In the genomic region with DNA sequence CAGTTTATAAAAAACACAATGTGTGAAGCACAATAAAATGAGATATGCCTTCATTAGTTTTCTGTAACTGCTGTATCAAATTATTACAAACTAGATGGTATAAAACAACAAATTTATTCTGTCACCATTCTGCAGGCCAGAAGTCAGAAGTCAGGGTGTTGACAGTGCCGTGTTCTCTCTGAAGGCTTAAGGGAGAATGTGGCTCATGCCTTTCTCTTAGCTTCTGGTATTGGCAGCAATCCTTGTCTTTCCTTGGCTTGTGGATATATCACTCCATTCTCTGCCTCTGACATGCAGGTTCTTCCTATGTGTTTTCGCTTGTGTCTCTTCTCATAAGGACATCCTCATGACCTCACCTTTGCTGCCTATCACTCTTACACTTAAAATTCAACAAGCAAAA, we compare ENCODE assay signal across 15 cellular contexts. TPM values are rescaled to one million over a fixed set of nuclear protein-coding genes. Genes with fewer than 3 reads are reported as not detected.
A peak's percentile ranks its signal among the peaks of the same experiment; 100 is the strongest.
DNase-seq lines count a peak whose midpoint lies in the region; ATAC-seq and TF ChIP-seq lines count a peak whose summit lies in the region.
"Had no signal": no experiment of that assay in that cellular context is flagged by ENCODE, and none has a peak within 500 bp of the region (broad histone marks: within the 10 kb centered on the region; RNA-seq: fewer than 3 reads in every experiment).

No MANE protein-coding gene starts in this region.

- H3K27ac Mint-ChIP-seq in T-helper 17 cell: peak overlapping the region; percentile 98

- intact Hi-C loops in Right ventricle myocardium inferior (cut with DNase I): no loop called here

- DNase-seq in Right ventricle myocardium inferior (ENCODE audit: missing footprints) (no peak), right atrium auricular region (ENCODE audit: low spot score) (no peak), T-helper 17 cell (no peak), cardiac muscle cell (ENCODE audit: low read depth in 1 of 2, low spot score in 1 of 2) (peak in 1 of 2 donors; percentile 28), NCI-H2029 (lab: John Stamatoyannopoulos, UW) (no peak), GM13977 (ENCODE audit: low spot score) (no peak), foreskin melanocyte (no peak)
- DNase-seq in activated CD4-positive, CD25-positive, alpha-beta regulatory T cell (lab: John Stamatoyannopoulos, UW): no peak
- DNase-seq: activated gamma-delta T cell; cortex of kidney; DMS79 treated with DMSO at 0.1 percent for 48 hours; NCI-H187; SHP77 treated with DMSO at 0.1 percent for 48 hours; stimulated activated CD8-positive, alpha-beta memory T cell treated with anti-CD3 and anti-CD28 coated beads, Interleukin-4, amount 100 ng/mL, for 48 hours had no signal

- H3K4me3 ChIP-seq in right atrium auricular region (no peak overlapping the region), cardiac muscle cell (no peak overlapping the region)

- H3K4me1 Mint-ChIP-seq in T-helper 17 cell: peaks cover 55% of the 10 kb centered on the region

- TF ChIP-seq CTCF in right atrium auricular region (IDR thresholded peaks at IDR 0.05) (no peak), cardiac muscle cell (IDR thresholded peaks at IDR 0.05; ENCODE audit: low read depth, low read length) (no peak), GM13977 (IDR thresholded peaks at IDR 0.05; ENCODE audit: extremely low read depth, insufficient read depth, missing control alignments) (no peak)

- H3K27me3 ChIP-seq in right atrium auricular region: no peaks in the 10 kb centered on the region
- no peaks in the 10 kb centered on the region for H3K27me3 ChIP-seq in cardiac muscle cell

- H3K4me3 Mint-ChIP-seq in T-helper 17 cell: peak overlapping the region; percentile 75

- H3K4me1 ChIP-seq in right atrium auricular region: peaks cover 0 to 86% of the 10 kb centered on the region in 2 donors
- peaks cover 57% of the 10 kb centered on the region for H3K4me1 ChIP-seq in cardiac muscle cell (ENCODE audit: low read depth)

- in situ Hi-C loops in GM13977 (cut with MboI; ENCODE audit: low pct_unique_long_range_greater_than_20kb, low sequenced_read_pairs, unreplicated experiment): loop anchor here (25.0 kb wide), 1 partner anchor 520 kb away; no protein-coding TSS in a partner anchor

- H3K27me3 Mint-ChIP-seq in T-helper 17 cell: no peaks in the 10 kb centered on the region

- H3K27ac ChIP-seq in right atrium auricular region (peak overlapping the region in 1 of 2 donors; percentile 71), cardiac muscle cell (peak overlapping the region; percentile 76)
- H3K27ac ChIP-seq: VCaP had no signal

- peak; percentile 70 for ATAC-seq in Right ventricle myocardium inferior
- ATAC-seq in T-helper 17 cell: peak; percentile 3

- H3K36me3 Mint-ChIP-seq in T-helper 17 cell (ENCODE audit: low read depth): no peaks in the 10 kb centered on the region

- no peaks in the 10 kb centered on the region for H3K36me3 ChIP-seq in right atrium auricular region
- H3K36me3 ChIP-seq in cardiac muscle cell: no peaks in the 10 kb centered on the region

- H3K9me3 ChIP-seq in right atrium auricular region: no peaks in the 10 kb centered on the region
- H3K9me3 ChIP-seq in T-helper 17 cell (ENCODE audit: control insufficient read depth, low read length, poor library complexity, severe bottlenecking): no peaks in the 10 kb centered on the region
- H3K9me3 ChIP-seq in cardiac muscle cell (ENCODE audit: low read depth): no peaks in the 10 kb centered on the region

RNA-seq across cellular contexts. Expression of a gene that starts 10.1 kb away (rescaled TPM):
- total RNA-seq in Right ventricle myocardium inferior (188 TPM), right atrium auricular region (100 to 1,000 TPM; 168 to 228 TPM), T-helper 17 cell (10 to 100 TPM; 42.1 to 50.4 TPM), cardiac muscle cell (63.1 and 71.1 TPM in 2 replicates)
- 46.1 and 73.3 TPM in 2 replicates for polyA plus RNA-seq in cardiac muscle cell
